12 cellular contexts compared by ENCODE assay signal in genomic region chr5:147303976-147304375, GRCh38.
DNase-seq lines count a peak whose midpoint lies in the region; ATAC-seq and TF ChIP-seq lines count a peak whose summit lies in the region.
"Had no signal": no experiment of that assay in that cellular context is flagged by ENCODE, and none has a peak within 500 bp of the region (broad histone marks: within the 10 kb centered on the region; RNA-seq: fewer than 3 reads in every experiment).

No MANE protein-coding gene starts in this region.

- H3K27me3 Mint-ChIP-seq in activated T-helper 1 cell treated with anti-CD3 and anti-CD28 coated beads, Interleukin-12 subunit alpha, Interleukin-12 subunit beta, Interleukin-2, Interleukin-4 antibody, amounts not matched to agents 30 ng/mL and 10 ng/mL and 1 ng/mL, durations not matched to agents 14 hours and 24 hours and 36 hours (ENCODE audit: insufficient read depth): no peaks in the 10 kb centered on the region
- H3K27me3 Mint-ChIP-seq in activated CD4-positive, alpha-beta T cell treated with anti-CD3 and anti-CD28 coated beads, Interleukin-2, amount 10 ng/mL, durations not matched to agents 24 days and 14 days: no peaks in the 10 kb centered on the region
- H3K27me3 Mint-ChIP-seq in CD4-positive, alpha-beta T cell: no peaks in the 10 kb centered on the region
- H3K27me3 Mint-ChIP-seq: activated naive CD8-positive, alpha-beta T cell treated with anti-CD3 and anti-CD28 coated beads, Interleukin-2, amount 10 ng/mL, durations not matched to agents 7 days and 5 days; stimulated activated naive B cell treated with anti-CD40 and anti-IgM and Interleukin-4, amounts not matched to agents 10 μg/mL and 1 μg/mL and 100 μg/mL, for 72 hours had no signal

- peak; percentile 91 to 96 for ATAC-seq in lower lobe of right lung
- no peak for ATAC-seq in CD4-positive, alpha-beta T cell (ENCODE audit: poor library complexity)
- ATAC-seq: stimulated activated naive B cell treated with anti-CD40 and anti-IgM and Interleukin-4, amounts not matched to agents 10 μg/mL and 1 μg/mL and 100 μg/mL, for 72 hours had no signal

- H3K36me3 ChIP-seq in lower lobe of right lung: no peaks in the 10 kb centered on the region

- DNase-seq in AG04449 (ENCODE audit: low read depth, low spot score): peak; percentile 26
- DNase-seq in HPDE6-E6E7 (ENCODE audit: extremely low spot score): peak; percentile 44
- DNase-seq in astrocyte of the hippocampus (ENCODE audit: low read depth, low spot score): peak; percentile 94
- no peak for DNase-seq in lower lobe of right lung
- no peak for DNase-seq in activated T-helper 1 cell treated with anti-CD3 and anti-CD28 coated beads, Interleukin-12 subunit alpha, Interleukin-12 subunit beta, Interleukin-2, Interleukin-4 antibody, amounts not matched to agents 30 ng/mL and 10 ng/mL and 1 ng/mL, durations not matched to agents 14 hours and 24 hours and 36 hours (ENCODE audit: low spot score)
- DNase-seq in DMS114 treated with DMSO at 0.1 percent for 48 hours (lab: John Stamatoyannopoulos, UW; ENCODE audit: unreplicated experiment): no peak
- no peak for DNase-seq in activated CD4-positive, alpha-beta T cell treated with anti-CD3 and anti-CD28 coated beads, Interleukin-2, amount 10 ng/mL, durations not matched to agents 24 days and 14 days
- no peak for DNase-seq in CD4-positive, alpha-beta T cell
- DNase-seq: activated naive CD8-positive, alpha-beta T cell treated with anti-CD3 and anti-CD28 coated beads, Interleukin-2, amount 10 ng/mL, durations not matched to agents 7 days and 5 days; NCI-H1417 treated with DMSO at 0.1 percent for 48 hours; SHP77 treated with DMSO at 0.1 percent for 48 hours; stimulated activated naive B cell treated with anti-CD40 and anti-IgM and Interleukin-4, amounts not matched to agents 10 μg/mL and 1 μg/mL and 100 μg/mL, for 72 hours had no signal

- H3K27me3 ChIP-seq in lower lobe of right lung (ENCODE audit: low read depth): no peaks in the 10 kb centered on the region
- H3K27me3 ChIP-seq in CD4-positive, alpha-beta T cell (ENCODE audit: control insufficient read depth, insufficient read depth, low read length): no peaks in the 10 kb centered on the region

- CTCF ChIA-PET in AG04449 (lab: Yijun Ruan, JAX): interaction anchor here (0.9 to 1.6 kb wide), 2 partner anchors 80 to 87 kb away, joined by 3 to 6 read pairs; no protein-coding TSS in a partner anchor
- CTCF ChIA-PET in CD4-positive, alpha-beta T cell (lab: Charles Lee): no interaction called here

- POLR2A ChIA-PET in AG04449 (lab: Yijun Ruan, JAX): interaction anchor here (0.8 kb wide), 1 partner anchor 101 kb away, joined by 4 read pairs; no protein-coding TSS in a partner anchor
- POLR2A ChIA-PET in CD4-positive, alpha-beta T cell (lab: Charles Lee): no interaction called here

- H3K4me1 ChIP-seq in lower lobe of right lung: peaks cover 6% of the 10 kb centered on the region

- H3K4me3 Mint-ChIP-seq in activated T-helper 1 cell treated with anti-CD3 and anti-CD28 coated beads, Interleukin-12 subunit alpha, Interleukin-12 subunit beta, Interleukin-2, Interleukin-4 antibody, amounts not matched to agents 30 ng/mL and 10 ng/mL and 1 ng/mL, durations not matched to agents 14 hours and 24 hours and 36 hours: no peak overlapping the region
- H3K4me3 Mint-ChIP-seq in activated CD4-positive, alpha-beta T cell treated with anti-CD3 and anti-CD28 coated beads, Interleukin-2, amount 10 ng/mL, durations not matched to agents 24 days and 14 days: no peak overlapping the region
- H3K4me3 Mint-ChIP-seq in CD4-positive, alpha-beta T cell: no peak overlapping the region
- H3K4me3 Mint-ChIP-seq: activated naive CD8-positive, alpha-beta T cell treated with anti-CD3 and anti-CD28 coated beads, Interleukin-2, amount 10 ng/mL, durations not matched to agents 7 days and 5 days; stimulated activated naive B cell treated with anti-CD40 and anti-IgM and Interleukin-4, amounts not matched to agents 10 μg/mL and 1 μg/mL and 100 μg/mL, for 72 hours had no signal

- no peaks in the 10 kb centered on the region for H3K9me3 Mint-ChIP-seq in activated T-helper 1 cell treated with anti-CD3 and anti-CD28 coated beads, Interleukin-12 subunit alpha, Interleukin-12 subunit beta, Interleukin-2, Interleukin-4 antibody, amounts not matched to agents 30 ng/mL and 10 ng/mL and 1 ng/mL, durations not matched to agents 14 hours and 24 hours and 36 hours
- no peaks in the 10 kb centered on the region for H3K9me3 Mint-ChIP-seq in activated CD4-positive, alpha-beta T cell treated with anti-CD3 and anti-CD28 coated beads, Interleukin-2, amount 10 ng/mL, durations not matched to agents 24 days and 14 days
- H3K9me3 Mint-ChIP-seq in CD4-positive, alpha-beta T cell: peaks cover 3% of the 10 kb centered on the region
- H3K9me3 Mint-ChIP-seq: activated naive CD8-positive, alpha-beta T cell treated with anti-CD3 and anti-CD28 coated beads, Interleukin-2, amount 10 ng/mL, durations not matched to agents 7 days and 5 days had no signal

- TF ChIP-seq CTCF in AG04449 (IDR thresholded peaks at IDR 0.05; ENCODE audit: insufficient read depth, low read length, missing control alignments): no peak
- no peak for TF ChIP-seq CTCF in lower lobe of right lung (IDR thresholded peaks at IDR 0.05)
- TF ChIP-seq CTCF in CD4-positive, alpha-beta T cell (IDR thresholded peaks at IDR 0.05): no peak

- H3K4me3 ChIP-seq in AG04449 (ENCODE audit: low read depth, low read length): no peak overlapping the region
- H3K4me3 ChIP-seq in lower lobe of right lung: no peak overlapping the region

- H3K27ac Mint-ChIP-seq in activated T-helper 1 cell treated with anti-CD3 and anti-CD28 coated beads, Interleukin-12 subunit alpha, Interleukin-12 subunit beta, Interleukin-2, Interleukin-4 antibody, amounts not matched to agents 30 ng/mL and 10 ng/mL and 1 ng/mL, durations not matched to agents 14 hours and 24 hours and 36 hours: no peak overlapping the region
- H3K27ac Mint-ChIP-seq in activated CD4-positive, alpha-beta T cell treated with anti-CD3 and anti-CD28 coated beads, Interleukin-2, amount 10 ng/mL, durations not matched to agents 24 days and 14 days: no peak overlapping the region
- H3K27ac Mint-ChIP-seq in CD4-positive, alpha-beta T cell: no peak overlapping the region
- H3K27ac Mint-ChIP-seq: activated naive CD8-positive, alpha-beta T cell treated with anti-CD3 and anti-CD28 coated beads, Interleukin-2, amount 10 ng/mL, durations not matched to agents 7 days and 5 days; stimulated activated naive B cell treated with anti-CD40 and anti-IgM and Interleukin-4, amounts not matched to agents 10 μg/mL and 1 μg/mL and 100 μg/mL, for 72 hours had no signal

- no peaks in the 10 kb centered on the region for H3K36me3 Mint-ChIP-seq in activated T-helper 1 cell treated with anti-CD3 and anti-CD28 coated beads, Interleukin-12 subunit alpha, Interleukin-12 subunit beta, Interleukin-2, Interleukin-4 antibody, amounts not matched to agents 30 ng/mL and 10 ng/mL and 1 ng/mL, durations not matched to agents 14 hours and 24 hours and 36 hours (ENCODE audit: low read depth)
- no peaks in the 10 kb centered on the region for H3K36me3 Mint-ChIP-seq in activated CD4-positive, alpha-beta T cell treated with anti-CD3 and anti-CD28 coated beads, Interleukin-2, amount 10 ng/mL, durations not matched to agents 24 days and 14 days (ENCODE audit: low read depth)
- H3K36me3 Mint-ChIP-seq in CD4-positive, alpha-beta T cell (ENCODE audit: low read depth): no peaks in the 10 kb centered on the region
- H3K36me3 Mint-ChIP-seq: activated naive CD8-positive, alpha-beta T cell treated with anti-CD3 and anti-CD28 coated beads, Interleukin-2, amount 10 ng/mL, durations not matched to agents 7 days and 5 days; stimulated activated naive B cell treated with anti-CD40 and anti-IgM and Interleukin-4, amounts not matched to agents 10 μg/mL and 1 μg/mL and 100 μg/mL, for 72 hours had no signal

- H3K9me3 ChIP-seq in lower lobe of right lung: no peaks in the 10 kb centered on the region
- no peaks in the 10 kb centered on the region for H3K9me3 ChIP-seq in CD4-positive, alpha-beta T cell (ENCODE audit: control insufficient read depth, low read length)

- intact Hi-C loops in lower lobe of right lung (cut with DNase I): no loop called here
- intact Hi-C loops in activated T-helper 1 cell treated with anti-CD3 and anti-CD28 coated beads, Interleukin-12 subunit alpha, Interleukin-12 subunit beta, Interleukin-2, Interleukin-4 antibody, amounts not matched to agents 30 ng/mL and 10 ng/mL and 1 ng/mL, durations not matched to agents 14 hours and 24 hours and 36 hours (cut with micrococcal nuclease): no loop called here
- intact Hi-C loops in activated CD4-positive, alpha-beta T cell treated with anti-CD3 and anti-CD28 coated beads, Interleukin-2, amount 10 ng/mL, durations not matched to agents 24 days and 14 days (cut with micrococcal nuclease): no loop called here
- intact Hi-C loops in CD4-positive, alpha-beta T cell (cut with DNase I, micrococcal nuclease): no loop called here

- H3K4me1 Mint-ChIP-seq in activated T-helper 1 cell treated with anti-CD3 and anti-CD28 coated beads, Interleukin-12 subunit alpha, Interleukin-12 subunit beta, Interleukin-2, Interleukin-4 antibody, amounts not matched to agents 30 ng/mL and 10 ng/mL and 1 ng/mL, durations not matched to agents 14 hours and 24 hours and 36 hours (ENCODE audit: low read depth): no peaks in the 10 kb centered on the region
- H3K4me1 Mint-ChIP-seq in activated CD4-positive, alpha-beta T cell treated with anti-CD3 and anti-CD28 coated beads, Interleukin-2, amount 10 ng/mL, durations not matched to agents 24 days and 14 days: no peaks in the 10 kb centered on the region
- H3K4me1 Mint-ChIP-seq in CD4-positive, alpha-beta T cell (ENCODE audit: low read depth): no peaks in the 10 kb centered on the region
- H3K4me1 Mint-ChIP-seq: activated naive CD8-positive, alpha-beta T cell treated with anti-CD3 and anti-CD28 coated beads, Interleukin-2, amount 10 ng/mL, durations not matched to agents 7 days and 5 days; stimulated activated naive B cell treated with anti-CD40 and anti-IgM and Interleukin-4, amounts not matched to agents 10 μg/mL and 1 μg/mL and 100 μg/mL, for 72 hours had no signal

- H3K27ac ChIP-seq in lower lobe of right lung: peak overlapping the region; percentile 64
- H3K27ac ChIP-seq in CD4-positive, alpha-beta T cell (ENCODE audit: low read depth, low read length): no peak overlapping the region

Comparison
In these comparisons a context has a peak if more than half of its experiments do, and no peak if none do; other contexts are left out.
1. DNase-seq: peak in AG04449 (single experiment), HPDE6-E6E7 (single experiment) and astrocyte of the hippocampus (single experiment); none in lower lobe of right lung (single experiment), activated T-helper 1 cell treated with anti-CD3 and anti-CD28 coated beads, Interleukin-12 subunit alpha, Interleukin-12 subunit beta, Interleukin-2, Interleukin-4 antibody, amounts not matched to agents 30 ng/mL and 10 ng/mL and 1 ng/mL, durations not matched to agents 14 hours and 24 hours and 36 hours (single experiment), DMS114 treated with DMSO at 0.1 percent for 48 hours (single experiment), activated CD4-positive, alpha-beta T cell treated with anti-CD3 and anti-CD28 coated beads, Interleukin-2, amount 10 ng/mL, durations not matched to agents 24 days and 14 days (single experiment) and CD4-positive, alpha-beta T cell (0 of 10).